22 cellular contexts compared by ENCODE assay signal in genomic region chr14:77130386-77130785, GRCh38. TPM values are rescaled to one million over a fixed set of nuclear protein-coding genes. Genes with fewer than 3 reads are reported as not detected.
DNase-seq lines count a peak whose midpoint lies in the region; ATAC-seq, FAIRE-seq and TF ChIP-seq lines count a peak whose summit lies in the region.
"Had no signal": no experiment of that assay in that cellular context is flagged by ENCODE, and none has a peak within 500 bp of the region (broad histone marks: within the 10 kb centered on the region; RNA-seq: fewer than 3 reads in every experiment).

No MANE protein-coding gene starts in this region.

- POLR2A ChIA-PET in WTC11 (lab: Charles Lee), result no interaction called here

- H3K4me1 Mint-ChIP-seq in WTC11 (peaks cover 20% of the 10 kb centered on the region), endodermal cell (peaks cover 5% of the 10 kb centered on the region)

- CTCF ChIA-PET in WTC11 (lab: Charles Lee), result interaction anchor here (1.4 to 1.8 kb wide), 2 partner anchors 10 to 21 kb away, joined by 4 to 5 read pairs; no protein-coding TSS in a partner anchor

- 82 to 89% methylated on average over 3 of the region's 3 CpGs for WGBS in endodermal cell (ENCODE audit: insufficient coverage in 1 of 2, insufficient read length in 1 of 2), 2 experiments

- H3K36me3 Mint-ChIP-seq in WTC11, result peaks cover 6% of the 10 kb centered on the region
- H3K36me3 Mint-ChIP-seq in endodermal cell (ENCODE audit: low read depth), result no peaks in the 10 kb centered on the region
- H3K36me3 Mint-ChIP-seq: CD4-positive, alpha-beta memory T cell had no signal

- H3K27me3 ChIP-seq in endodermal cell (ENCODE audit: control insufficient read depth, insufficient read depth, low read length, poor library complexity, severe bottlenecking), result peaks cover 51% of the 10 kb centered on the region

- no peak for ATAC-seq in WTC11
- no peak for ATAC-seq in HG03457 (IDR thresholded peaks at IDR 0.05; ENCODE audit: unreplicated experiment)
- ATAC-seq in GM19452 (IDR thresholded peaks at IDR 0.05; ENCODE audit: unreplicated experiment), result no peak
- ATAC-seq: GM23338 had no signal

- peak; percentile 7 for DNase-seq in GM13977 (ENCODE audit: low spot score)
- no peak for DNase-seq in WTC11 (ENCODE audit: low spot score)
- DNase-seq in endodermal cell, result peak; percentile 23
- no peak for DNase-seq in urothelium cell line (ENCODE audit: low spot score)
- no peak for DNase-seq in GM19239 (ENCODE audit: insufficient read length, low spot score)
- DNase-seq: C1 segment of cervical spinal cord; Calu3; CD4-positive, alpha-beta memory T cell; COR-L47; DMS53; DMS79 treated with DMSO at 0.1 percent for 48 hours; GF-D8 had no signal

- in situ Hi-C loops in GM13977 (cut with MboI; ENCODE audit: low pct_unique_long_range_greater_than_20kb, low sequenced_read_pairs, unreplicated experiment), result loop anchor here (25.0 kb wide), 1 partner anchor 407 kb away; no protein-coding TSS in a partner anchor

- no peaks in the 10 kb centered on the region for H3K9me3 ChIP-seq in endodermal cell (ENCODE audit: control insufficient read depth, low read length)
- H3K9me3 ChIP-seq: HAP-1 had no signal

- H3K36me3 ChIP-seq in endodermal cell (ENCODE audit: control insufficient read depth, insufficient read depth, low read length), result no peaks in the 10 kb centered on the region
- H3K36me3 ChIP-seq: HAP-1 had no signal

- peak overlapping the region; percentile 34; the same call in 1 of the 2 replicates for H3K27ac Mint-ChIP-seq in WTC11
- no peak overlapping the region for H3K27ac Mint-ChIP-seq in endodermal cell
- H3K27ac Mint-ChIP-seq: CD4-positive, alpha-beta memory T cell; GM23338 had no signal

- no peak overlapping the region for H3K27ac ChIP-seq in endodermal cell (ENCODE audit: low read depth, low read length)

- no peaks in the 10 kb centered on the region for H3K9me3 Mint-ChIP-seq in WTC11
- H3K9me3 Mint-ChIP-seq in endodermal cell, result no peaks in the 10 kb centered on the region
- H3K9me3 Mint-ChIP-seq: GM23338 had no signal

- H3K27me3 Mint-ChIP-seq in WTC11 (ENCODE audit: low read depth) (peaks cover 4% of the 10 kb centered on the region), endodermal cell (ENCODE audit: insufficient read depth) (peaks cover 70% of the 10 kb centered on the region)

- H3K4me3 Mint-ChIP-seq in WTC11 (no peak overlapping the region), endodermal cell (no peak overlapping the region)
- H3K4me3 Mint-ChIP-seq: CD4-positive, alpha-beta memory T cell; GM23338 had no signal

- FAIRE-seq in urothelium cell line (lab: Jason Lieb, UNC), result peak; percentile 52
- FAIRE-seq in GM19239 (lab: Jason Lieb, UNC), result no peak
- FAIRE-seq: GM12891 had no signal

- no peak overlapping the region for H3K4me3 ChIP-seq in endodermal cell (ENCODE audit: low read length)
- H3K4me3 ChIP-seq: GM23338, HAP-1 had no signal

- no peaks in the 10 kb centered on the region for H3K4me1 ChIP-seq in endodermal cell (ENCODE audit: control insufficient read depth, insufficient read depth, low read length)
- H3K4me1 ChIP-seq: HAP-1 had no signal

- TF ChIP-seq CTCF in GM13977 (IDR thresholded peaks at IDR 0.05; ENCODE audit: extremely low read depth, insufficient read depth, missing control alignments) (no peak), WTC11 (IDR thresholded peaks at IDR 0.05) (no peak), endodermal cell (conservative IDR thresholded peaks at IDR 0.05) (no peak)

- no peak overlapping the region for H3K9ac ChIP-seq in endodermal cell (ENCODE audit: extremely low read depth, low read length, poor library complexity, severe bottlenecking)

TF ChIP-seq in WTC11, 78 proteins besides CTCF, POLR2A, EP300 and RAD21:
- TF ChIP-seq NR3C1 (CRISPR knock-in tag; conservative IDR thresholded peaks at IDR 0.05; ENCODE audit: low read depth) (no peak), MAX (CRISPR knock-in tag; IDR thresholded peaks at IDR 0.05) (no peak), NR2C2 (CRISPR knock-in tag; IDR thresholded peaks at IDR 0.05) (no peak), GABPB1 (CRISPR knock-in tag; IDR thresholded peaks at IDR 0.05) (no peak), GTF2I (CRISPR knock-in tag; conservative IDR thresholded peaks at IDR 0.05) (no peak), ZNF671 (CRISPR knock-in tag; IDR thresholded peaks at IDR 0.05) (no peak), TCF7 (CRISPR knock-in tag; IDR thresholded peaks at IDR 0.05; ENCODE audit: low read depth) (no peak), SOX15 (CRISPR knock-in tag; IDR thresholded peaks at IDR 0.05) (no peak), NFE2L1 (CRISPR knock-in tag; IDR thresholded peaks at IDR 0.05) (no peak), TEAD4 (CRISPR knock-in tag; IDR thresholded peaks at IDR 0.05) (no peak), SMAD3 (CRISPR knock-in tag; IDR thresholded peaks at IDR 0.05; ENCODE audit: borderline replicate concordance) (no peak), NR1H2 (CRISPR knock-in tag; IDR thresholded peaks at IDR 0.05) (no peak), EMX1 (CRISPR knock-in tag; IDR thresholded peaks at IDR 0.05) (no peak), ESRRA (CRISPR knock-in tag; IDR thresholded peaks at IDR 0.05; ENCODE audit: borderline replicate concordance) (no peak), ATF2 (CRISPR knock-in tag; IDR thresholded peaks at IDR 0.05; ENCODE audit: borderline replicate concordance, low read depth) (no peak), CREM (CRISPR knock-in tag; IDR thresholded peaks at IDR 0.05) (no peak), ATF1 (CRISPR knock-in tag; IDR thresholded peaks at IDR 0.05) (no peak)

RNA-seq across cellular contexts. Expression of gene ZDHHC22, which starts 11.2 kb away (rescaled TPM):
- total RNA-seq in WTC11 (2021) (38.6 to 47.7 TPM (median 39.3 TPM) in 3 replicates), endodermal cell (1 to 10 TPM in 1 of 2 donors, under 1 TPM in 1; 0.38 to 1.7 TPM)
- 9.5 TPM for polyA plus RNA-seq in endodermal cell (2013, experiment 1 of 2)
- 8.9 TPM for polyA plus RNA-seq in endodermal cell (2013, experiment 2 of 2)
- total RNA-seq: A172; Calu3; CD4-positive, alpha-beta memory T cell; Daoy; G401; H4 had no signal
- polyA plus RNA-seq: BJ; CD4-positive, alpha-beta memory T cell had no signal

RNA-seq across cellular contexts. Expression of gene CIPC, which starts 32.3 kb away (rescaled TPM):
- total RNA-seq in WTC11 (2021) (22.5 to 25.4 TPM (median 24.2 TPM) in 3 replicates), endodermal cell (10 to 100 TPM; 16.2 to 22.5 TPM)
- polyA plus RNA-seq in endodermal cell (2013, experiment 1 of 2), result 19.9 TPM
- 21.3 TPM for polyA plus RNA-seq in endodermal cell (2013, experiment 2 of 2)

RNA-seq across cellular contexts. Expression of gene TMEM63C, which starts 51.2 kb away (rescaled TPM):
- total RNA-seq in WTC11 (2021) (3.6 to 8.8 TPM (median 6.0 TPM) in 3 replicates), endodermal cell (1 to 10 TPM; 1.1 to 1.6 TPM)
- polyA plus RNA-seq in endodermal cell (2013, experiment 1 of 2), result 3.0 TPM
- polyA plus RNA-seq in endodermal cell (2013, experiment 2 of 2), result 3.4 TPM
- total RNA-seq: G401 had no signal
- polyA plus RNA-seq: BJ; CD4-positive, alpha-beta memory T cell had no signal

Comparison
In these comparisons a context has a peak if more than half of its experiments do, and no peak if none do; other contexts are left out.
1. DNase-seq: peak in GM13977 (single experiment) and endodermal cell (single experiment); none in WTC11 (single experiment), urothelium cell line (single experiment) and GM19239 (single experiment).
2. RNA of gene ZDHHC22, which starts 11.2 kb away (total RNA-seq): 38.6 to 47.7 TPM in WTC11; 0.38 to 1.7 TPM in endodermal cell; every median in the first group is over 10 times any median in the second.